8 cellular contexts compared by ENCODE assay signal in the genomic region with DNA sequence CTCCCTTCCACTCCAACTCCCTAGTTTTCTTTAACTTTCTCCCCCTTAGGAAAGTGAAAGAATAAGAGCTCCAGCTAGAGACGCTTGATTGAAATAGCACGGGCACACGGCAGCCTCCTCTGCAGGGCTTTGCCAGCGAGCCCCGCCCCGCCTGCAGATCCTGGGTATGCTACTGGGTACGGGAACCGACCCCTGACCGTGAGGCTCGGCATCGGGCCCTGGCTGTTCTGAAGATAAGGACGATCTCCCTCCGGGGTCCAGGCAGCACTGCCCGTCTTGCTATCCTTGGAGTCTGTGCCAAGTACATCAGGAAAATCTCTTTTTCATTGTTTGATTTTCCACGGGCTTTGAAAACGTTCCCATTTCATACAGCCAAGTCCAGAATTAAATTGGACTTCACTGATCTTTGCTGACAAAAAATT.
DNase-seq lines count a peak whose midpoint lies in the region; ATAC-seq and TF ChIP-seq lines count a peak whose summit lies in the region.

No MANE protein-coding gene starts in this region.

- H4K8ac ChIP-seq in IMR-90 (ENCODE audit: low read depth in 2 of 2, low read length in 2 of 2): peak overlapping the region in 1 of 2 experiments; percentile 78; a peak in 2 of 4 replicates

- POLR2A ChIA-PET in IMR-90 (lab: Charles Lee; ENCODE audit: unreplicated experiment): no interaction called here

- H3K36me3 ChIP-seq in IMR-90 (ENCODE audit: control insufficient read depth, insufficient read depth, low read length): no peaks in the 10 kb centered on the region
- H3K36me3 ChIP-seq in RWPE2 (ENCODE audit: low read depth): no peaks in the 10 kb centered on the region
- no peaks in the 10 kb centered on the region for H3K36me3 ChIP-seq in ascending aorta
- no peaks in the 10 kb centered on the region for H3K36me3 ChIP-seq in right atrium auricular region

- ATAC-seq in IMR-90 (ENCODE audit: low read depth) (peak; percentile 78), RWPE2 (ENCODE audit: low read depth) (peak; percentile 90), HG03521 (IDR thresholded peaks at IDR 0.05; ENCODE audit: unreplicated experiment) (no peak), HG03139 (IDR thresholded peaks at IDR 0.05; ENCODE audit: unreplicated experiment) (no peak)

- no peak for TF ChIP-seq POLR2A in IMR-90 (IDR thresholded peaks at IDR 0.05; ENCODE audit: low read depth, low read length)

- TF ChIP-seq CTCF in IMR-90 (conservative IDR thresholded peaks at IDR 0.05; ENCODE audit: low read depth, low read length): no peak
- TF ChIP-seq CTCF in RWPE2 (IDR thresholded peaks at IDR 0.05; ENCODE audit: poor library complexity, severe bottlenecking): no peak
- peak in 1 of 3 experiments; percentile 14 for TF ChIP-seq CTCF in ascending aorta (IDR thresholded peaks at IDR 0.05)
- no peak for TF ChIP-seq CTCF in right atrium auricular region (IDR thresholded peaks at IDR 0.05)

- H4K5ac ChIP-seq in IMR-90 (ENCODE audit: low read depth, low read length): no peak overlapping the region

- H3K9me1 ChIP-seq in IMR-90 (ENCODE audit: insufficient read depth, low read length): peaks cover 3% of the 10 kb centered on the region; the same call in 1 of the 2 replicates

- no peaks in the 10 kb centered on the region for H3K79me1 ChIP-seq in IMR-90 (ENCODE audit: low read depth in 1 of 2, low read length in 2 of 2)

- H3K4me1 ChIP-seq in IMR-90 (ENCODE audit: control insufficient read depth, insufficient read depth, low read length) (no peaks in the 10 kb centered on the region), RWPE2 (ENCODE audit: insufficient read depth, poor library complexity, severe bottlenecking) (peaks cover 6% of the 10 kb centered on the region), ascending aorta (peaks cover 7 to 11% of the 10 kb centered on the region in 2 donors), right atrium auricular region (peaks cover 0 to 17% of the 10 kb centered on the region in 2 donors)

- DNase-seq in C1 segment of cervical spinal cord (lab: John Stamatoyannopoulos, UW) (peak in 12 of 14 donors; percentile 6 to 78 (median 34)), IMR-90 (peak; percentile 1), RWPE2 (ENCODE audit: low spot score) (peak; percentile 65), ascending aorta (ENCODE audit: low spot score in 2 of 2) (peak in 1 of 2 donors; percentile 75), right atrium auricular region (ENCODE audit: low spot score) (peak; percentile 63), putamen (ENCODE audit: low spot score) (peak; percentile 23)

- H4K91ac ChIP-seq in IMR-90 (ENCODE audit: insufficient read depth, low read depth, low read length): no peak overlapping the region

- 0 out of 2 replicates have a peak overlapping the region, but pooled peaks have one; percentile 45 for H3K23ac ChIP-seq in IMR-90 (ENCODE audit: low read depth, low read length)

- peak overlapping the region; percentile 33; the same call in 1 of the 2 replicates for H3K14ac ChIP-seq in IMR-90 (replicated peaks; ENCODE audit: low read depth, low read length)

- intact Hi-C loops in IMR-90 (cut with micrococcal nuclease): loop anchor here (1.0 to 2.0 kb wide), 4 partner anchors 85 to 426 kb away; no protein-coding TSS in a partner anchor
- intact Hi-C loops in ascending aorta (cut with DNase I): loop anchor here (1.0 to 10.0 kb wide), 5 partner anchors 85 to 609 kb away; no protein-coding TSS in a partner anchor

- H3K9me3 ChIP-seq in IMR-90 (ENCODE audit: control insufficient read depth, insufficient read depth, low read length): no peaks in the 10 kb centered on the region
- H3K9me3 ChIP-seq in RWPE2 (ENCODE audit: severe bottlenecking): no peaks in the 10 kb centered on the region
- H3K9me3 ChIP-seq in ascending aorta: no peaks in the 10 kb centered on the region
- no peaks in the 10 kb centered on the region for H3K9me3 ChIP-seq in right atrium auricular region

- H3K27ac ChIP-seq in IMR-90 (ENCODE audit: insufficient read depth, low read length) (no peak overlapping the region), RWPE2 (ENCODE audit: poor library complexity, severe bottlenecking) (peak overlapping the region; percentile 28), ascending aorta (peak overlapping the region; percentile 64 to 66), right atrium auricular region (peak overlapping the region; percentile 48 to 67)

- no peak overlapping the region for H2BK5ac ChIP-seq in IMR-90 (ENCODE audit: low read depth, low read length, poor library complexity, severe bottlenecking)

- no TSS peak for BruUV-seq in IMR-90 (replicated peaks; lab: Mats Ljungman, UMichigan)

- peaks cover 16% of the 10 kb centered on the region for H3K27me3 ChIP-seq in IMR-90 (ENCODE audit: control insufficient read depth, insufficient read depth, low read length)
- H3K27me3 ChIP-seq in RWPE2 (ENCODE audit: insufficient read depth, poor library complexity, severe bottlenecking): no peaks in the 10 kb centered on the region
- H3K27me3 ChIP-seq in ascending aorta: no peaks in the 10 kb centered on the region
- H3K27me3 ChIP-seq in right atrium auricular region: no peaks in the 10 kb centered on the region

- no peak overlapping the region for H3K56ac ChIP-seq in IMR-90 (ENCODE audit: extremely low read depth, insufficient read depth, low read length)

- peak overlapping the region; percentile 83 for H3K4me2 ChIP-seq in IMR-90 (ENCODE audit: low read depth, low read length)

- peak overlapping the region; percentile 16; the same call in 1 of the 2 replicates for H2BK120ac ChIP-seq in IMR-90 (ENCODE audit: low read depth, low read length)

- dilution Hi-C loops in IMR-90 (cut with HindIII; ENCODE audit: low sequenced_read_pairs, unreplicated experiment): no loop called here

- peak overlapping the region; percentile 38 for H3K4me3 ChIP-seq in IMR-90 (ENCODE audit: insufficient read depth, low read depth, low read length)
- H3K4me3 ChIP-seq in RWPE2 (ENCODE audit: severe bottlenecking): peak overlapping the region; percentile 22
- H3K4me3 ChIP-seq in ascending aorta: peak overlapping the region; percentile 52 to 59
- peak overlapping the region; percentile 31 to 50 for H3K4me3 ChIP-seq in right atrium auricular region

- WGBS in IMR-90 (ENCODE audit: extremely low coverage in 2 of 2, insufficient read length in 1 of 2), 2 experiments: 0% methylated on average over 4 of the region's 16 CpGs; no CpG with 5 or more reads in 1 of the 2 experiments

- peak overlapping the region; percentile 41; the same call in 1 of the 2 replicates for H3K4ac ChIP-seq in IMR-90 (ENCODE audit: low read depth, low read length)

- 0 out of 3 replicates have a peak overlapping the region, but pooled peaks have one; percentile 16 for H2BK15ac ChIP-seq in IMR-90 (ENCODE audit: low read depth, low read length)

- TF ChIP-seq RAD21 in IMR-90 (IDR thresholded peaks at IDR 0.05; ENCODE audit: low read length): no peak

- CTCF ChIA-PET in IMR-90 (lab: Yijun Ruan, JAX): interaction anchor here (0.9 to 2.6 kb wide), 16 partner anchors 24 to 1299 kb away, joined by 3 to 19 read pairs (median 4); partner anchors contain the start of gene HOXD10

- in situ Hi-C loops in IMR-90 (cut with MboI; ENCODE audit: low sequenced_read_pairs): loop anchor here (5.0 kb wide), 1 partner anchor 411 kb away; no protein-coding TSS in a partner anchor

- peak overlapping the region; percentile 33 for H2AK9ac ChIP-seq in IMR-90 (replicated peaks; ENCODE audit: low read depth, low read length, poor library complexity)

- 0 out of 2 replicates have a peak overlapping the region, but pooled peaks have one; percentile 14 for H2BK20ac ChIP-seq in IMR-90 (ENCODE audit: low read depth, low read length)

- H2AK5ac ChIP-seq in IMR-90 (ENCODE audit: low read depth, low read length): no peak overlapping the region

- no peak overlapping the region for H3K18ac ChIP-seq in IMR-90 (ENCODE audit: low read depth, low read length)

- no peaks in the 10 kb centered on the region for H4K20me1 ChIP-seq in IMR-90 (ENCODE audit: insufficient read depth, low read length)

- H2AFZ ChIP-seq in IMR-90 (replicated peaks; ENCODE audit: low read length, poor library complexity): peak overlapping the region; percentile 92

- no peak overlapping the region for H3K9ac ChIP-seq in IMR-90 (ENCODE audit: low read depth, low read length)

TF ChIP-seq in IMR-90, 13 proteins besides CTCF, POLR2A, EP300 and RAD21:
- no peak for TF ChIP-seq SMC3 (IDR thresholded peaks at IDR 0.05; ENCODE audit: low read depth, low read length)
- no peak for TF ChIP-seq MAFK (IDR thresholded peaks at IDR 0.05; ENCODE audit: low read depth, low read length)
- TF ChIP-seq BHLHE40 (IDR thresholded peaks at IDR 0.05; ENCODE audit: low read depth, low read length): no peak

Comparison
In these comparisons a context has a peak if more than half of its experiments do, and no peak if none do; other contexts are left out.
1. ATAC-seq: peak in IMR-90 (single experiment) and RWPE2 (single experiment); none in HG03521 (single experiment) and HG03139 (single experiment).
2. Peak in every context shown above with its lines, with median percentiles within 50 percentile points of each other: H3K4me3 ChIP-seq.